Comparison of ENCODE assay signal across 17 cellular contexts in the genomic region with DNA sequence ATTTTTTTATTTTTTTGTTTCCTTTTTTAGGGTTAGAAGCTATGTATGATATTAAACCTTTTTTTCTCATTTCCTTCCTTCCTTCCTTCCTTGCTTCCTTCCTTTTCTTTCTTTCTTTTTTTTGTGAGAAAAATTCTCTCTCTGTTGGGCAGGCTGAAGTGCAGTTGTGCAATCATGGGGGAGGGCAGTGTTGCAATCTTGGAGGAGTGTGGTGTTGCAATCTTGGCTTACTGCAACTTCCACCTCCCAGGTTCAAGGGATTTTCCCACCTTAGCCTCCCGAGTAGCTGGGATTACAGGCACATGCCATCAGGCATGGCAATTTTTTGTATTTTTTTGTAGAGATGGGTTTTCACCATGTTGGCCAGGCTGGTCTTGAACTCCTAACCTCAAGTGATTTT.
"Had no signal": no experiment of that assay in that cellular context is flagged by ENCODE, and none has a peak within 500 bp of the region (broad histone marks: within the 10 kb centered on the region; RNA-seq: fewer than 3 reads in every experiment).

No MANE protein-coding gene starts in this region.

- H3K9me3 Mint-ChIP-seq: activated naive CD4-positive, alpha-beta T cell treated with anti-CD3 and anti-CD28 coated beads, Interleukin-2, amount 10 ng/mL, durations not matched to agents 7 days and 5 days; central memory CD8-positive, alpha-beta T cell; effector memory CD8-positive, alpha-beta T cell; nephron; type B pancreatic cell had no signal

- H3K27me3 Mint-ChIP-seq: activated naive CD4-positive, alpha-beta T cell treated with anti-CD3 and anti-CD28 coated beads, Interleukin-2, amount 10 ng/mL, durations not matched to agents 7 days and 5 days; central memory CD8-positive, alpha-beta T cell; dendritic cell treated with granulocyte-macrophage colony-stimulating factor and Interleukin-4, amounts not matched to agents 40 ng/mL and 50 ng/mL, for 4 days; effector memory CD8-positive, alpha-beta T cell; type B pancreatic cell had no signal

- H3K36me3 ChIP-seq: adrenal gland, heart left ventricle, left ventricle myocardium inferior, sigmoid colon had no signal

- DNase-seq: activated naive CD4-positive, alpha-beta T cell treated with anti-CD3 and anti-CD28 coated beads, Interleukin-2, amount 10 ng/mL, durations not matched to agents 7 days and 5 days; effector memory CD8-positive, alpha-beta T cell; erythroblast; foreskin melanocyte; heart left ventricle; left ventricle myocardium inferior; mesendoderm; sigmoid colon; stimulated activated CD4-positive, alpha-beta T cell treated with anti-CD3 and anti-CD28 coated beads, Interleukin-2, amount 100 ng/mL, for 48 hours; stimulated activated naive CD4-positive, alpha-beta T cell treated with Interleukin-2 at 50 U/mL for 16 hours; T-helper 2 cell had no signal

- H3K27ac ChIP-seq: adrenal gland, heart left ventricle, left ventricle myocardium inferior, sigmoid colon had no signal

- H3K27ac Mint-ChIP-seq: activated naive CD4-positive, alpha-beta T cell treated with anti-CD3 and anti-CD28 coated beads, Interleukin-2, amount 10 ng/mL, durations not matched to agents 7 days and 5 days; activated T-helper 2 cell treated with anti-CD3 and anti-CD28 coated beads, Interferon-gamma antibody, Interleukin-2, Interleukin-4, amounts not matched to agents 10 μg/mL and 5 μg/mL and 100 μg/mL, durations not matched to agents 14 hours and 24 hours and 36 hours; dendritic cell treated with granulocyte-macrophage colony-stimulating factor and Interleukin-4, amounts not matched to agents 40 ng/mL and 50 ng/mL, for 4 days; effector memory CD8-positive, alpha-beta T cell; nephron; type B pancreatic cell had no signal

- H3K4me3 ChIP-seq: adrenal gland, heart left ventricle, left ventricle myocardium inferior, sigmoid colon had no signal

- H3K9me3 ChIP-seq: adrenal gland, heart left ventricle, left ventricle myocardium inferior, sigmoid colon had no signal

- H3K36me3 Mint-ChIP-seq: activated naive CD4-positive, alpha-beta T cell treated with anti-CD3 and anti-CD28 coated beads, Interleukin-2, amount 10 ng/mL, durations not matched to agents 7 days and 5 days; type B pancreatic cell had no signal

- H3K27me3 ChIP-seq: adrenal gland, heart left ventricle, sigmoid colon had no signal

- H3K4me1 ChIP-seq: adrenal gland, heart left ventricle, left ventricle myocardium inferior, sigmoid colon had no signal

- H3K4me1 Mint-ChIP-seq: activated naive CD4-positive, alpha-beta T cell treated with anti-CD3 and anti-CD28 coated beads, Interleukin-2, amount 10 ng/mL, durations not matched to agents 7 days and 5 days; central memory CD8-positive, alpha-beta T cell; nephron had no signal

- H3K4me3 Mint-ChIP-seq: activated naive CD4-positive, alpha-beta T cell treated with anti-CD3 and anti-CD28 coated beads, Interleukin-2, amount 10 ng/mL, durations not matched to agents 7 days and 5 days; central memory CD8-positive, alpha-beta T cell; dendritic cell treated with granulocyte-macrophage colony-stimulating factor and Interleukin-4, amounts not matched to agents 40 ng/mL and 50 ng/mL, for 4 days; effector memory CD8-positive, alpha-beta T cell; nephron; type B pancreatic cell had no signal
